21 cellular contexts compared by ENCODE assay signal in genomic region chr16:10343124-10343760, GRCh38.
"Had no signal": no experiment of that assay in that cellular context is flagged by ENCODE, and none has a peak within 500 bp of the region (broad histone marks: within the 10 kb centered on the region; RNA-seq: fewer than 3 reads in every experiment).

No MANE protein-coding gene starts in this region.

- H3K27ac ChIP-seq: colonic mucosa, esophagus muscularis mucosa, gastrocnemius medialis, thoracic aorta, upper lobe of right lung, VCaP had no signal

- H3K4me1 ChIP-seq: colonic mucosa, gastrocnemius medialis, upper lobe of right lung had no signal

- H3K4me3 ChIP-seq: colonic mucosa, esophagus muscularis mucosa, gastrocnemius medialis, mucosa of descending colon, thoracic aorta, upper lobe of right lung had no signal

- ATAC-seq: activated T-helper 17 cell treated with anti-CD3 and anti-CD28 coated beads, Interleukin-2, amount 50 U/mL, for 72 hours; gastrocnemius medialis; left cardiac atrium; mucosa of descending colon; stimulated activated naive B cell treated with anti-CD40 and anti-IgM and Interleukin-4, amounts not matched to agents 10 μg/mL and 1 μg/mL and 100 μg/mL, for 72 hours; upper lobe of right lung had no signal

- FAIRE-seq: astrocyte had no signal

- H3K9me3 ChIP-seq: colonic mucosa, gastrocnemius medialis had no signal

- H3K36me3 ChIP-seq: colonic mucosa, esophagus muscularis mucosa, gastrocnemius medialis, thoracic aorta, upper lobe of right lung had no signal

- DNase-seq: activated CD4-positive, alpha-beta T cell treated with anti-CD3 and anti-CD28 coated beads for 1 hour; activated CD4-positive, alpha-beta T cell treated with anti-CD3 and anti-CD28 coated beads, Interleukin-2, amount 50 U/mL, for 1 hour; activated naive CD8-positive, alpha-beta T cell treated with anti-CD3 and anti-CD28 coated beads for 36 hours; activated T-cell treated with anti-CD3 and anti-CD28 coated beads, Interleukin-2, amount 50 U/mL, for 24 hours; colonic mucosa; gastrocnemius medialis; islet precursor cell; left cardiac atrium; mesendoderm; mucosa of descending colon; nephron progenitor cell; nucleus accumbens; stimulated activated CD4-positive, alpha-beta T cell treated with anti-CD3 and anti-CD28 coated beads, Interleukin-2, amount 100 ng/mL, for 48 hours; stimulated activated CD8-positive, alpha-beta memory T cell treated with anti-CD3 and anti-CD28 coated beads, Interleukin-4, amount 100 ng/mL, for 48 hours; stimulated activated naive B cell treated with anti-CD40 and anti-IgM and Interleukin-4, amounts not matched to agents 10 μg/mL and 1 μg/mL and 100 μg/mL, for 72 hours; upper lobe of right lung had no signal

- H3K27me3 ChIP-seq: colonic mucosa, esophagus muscularis mucosa, gastrocnemius medialis, upper lobe of right lung had no signal
